ENCODE assay signal across 18 cellular contexts in genomic region chr10:79329529-79329928, GRCh38. TPM values are rescaled to one million over a fixed set of nuclear protein-coding genes. Genes with fewer than 3 reads are reported as not detected.
A peak's percentile ranks its signal among the peaks of the same experiment; 100 is the strongest.
DNase-seq lines count a peak whose midpoint lies in the region; ATAC-seq, FAIRE-seq and TF ChIP-seq lines count a peak whose summit lies in the region.
"Had no signal": no experiment of that assay in that cellular context is flagged by ENCODE, and none has a peak within 500 bp of the region (broad histone marks: within the 10 kb centered on the region; RNA-seq: fewer than 3 reads in every experiment).

No MANE protein-coding gene starts in this region.

- H3K9me3 Mint-ChIP-seq in CD14-positive monocyte, result peaks cover 0 to 7% (median 0%) of the 10 kb centered on the region in 7 donors
- H3K9me3 Mint-ChIP-seq in activated naive CD8-positive, alpha-beta T cell treated with anti-CD3 and anti-CD28 coated beads for 36 hours, result peaks cover 1% of the 10 kb centered on the region
- H3K9me3 Mint-ChIP-seq: central memory CD8-positive, alpha-beta T cell had no signal

- H3K4me1 Mint-ChIP-seq in CD14-positive monocyte, result peaks cover 27% of the 10 kb centered on the region
- peaks cover 24% of the 10 kb centered on the region for H3K4me1 Mint-ChIP-seq in activated naive CD8-positive, alpha-beta T cell treated with anti-CD3 and anti-CD28 coated beads for 36 hours

- no peaks in the 10 kb centered on the region for H3K36me3 Mint-ChIP-seq in CD14-positive monocyte
- peaks cover 5% of the 10 kb centered on the region for H3K36me3 Mint-ChIP-seq in activated naive CD8-positive, alpha-beta T cell treated with anti-CD3 and anti-CD28 coated beads for 36 hours
- H3K36me3 Mint-ChIP-seq: type B pancreatic cell had no signal

- DNase-seq in CD14-positive monocyte (ENCODE audit: low spot score) (no peak), Caki2 (ENCODE audit: low read depth) (peak; percentile 74), kidney tubule cell (ENCODE audit: low spot score) (peak; percentile 84), GM19239 (ENCODE audit: insufficient read length, low spot score) (no peak), SK-N-DZ (ENCODE audit: low spot score) (no peak)
- no peak for DNase-seq in activated naive CD8-positive, alpha-beta T cell treated with anti-CD3 and anti-CD28 coated beads for 36 hours
- DNase-seq: activated CD4-positive, alpha-beta T cell treated with anti-CD3 and anti-CD28 coated beads, Interleukin-2, amount 10 ng/mL, durations not matched to agents 24 days and 14 days; activated CD8-positive, alpha-beta memory T cell treated with anti-CD3 and anti-CD28 coated beads, Interleukin-2, amount 50 U/mL, for 48 hours; activated gamma-delta T cell treated with Interleukin-2 at 50 U/mL for 16 hours; HCEC 1CT; left ventricle myocardium inferior; NCI-H524; stimulated activated CD4-positive, alpha-beta T cell treated with anti-CD3 and anti-CD28 coated beads, Interleukin-4, amount 100 ng/mL, for 24 hours; SW 1271 had no signal

- no peak for TF ChIP-seq CTCF in CD14-positive monocyte (IDR thresholded peaks at IDR 0.05)

- in situ Hi-C loops in Caki2 (cut with HindIII; ENCODE audit: low pct_unique_long_range_greater_than_20kb, low sequenced_read_pairs), result no loop called here

- no peak for ATAC-seq in HG03108 (IDR thresholded peaks at IDR 0.05; ENCODE audit: unreplicated experiment)
- ATAC-seq: Right ventricle myocardium inferior had no signal

- H3K27ac Mint-ChIP-seq in CD14-positive monocyte, result peak overlapping the region in 5 of 7 donors; percentile 53 to 96 (median 82)
- peak overlapping the region; percentile 1 for H3K27ac Mint-ChIP-seq in activated naive CD8-positive, alpha-beta T cell treated with anti-CD3 and anti-CD28 coated beads for 36 hours
- H3K27ac Mint-ChIP-seq: activated CD4-positive, alpha-beta T cell treated with anti-CD3 and anti-CD28 coated beads, Interleukin-2, amount 10 ng/mL, durations not matched to agents 24 days and 14 days; type B pancreatic cell had no signal

- H3K27me3 Mint-ChIP-seq in CD14-positive monocyte (ENCODE audit: low read depth in 3 of 3), result peaks cover 6 to 11% (median 9%) of the 10 kb centered on the region in 3 donors
- H3K27me3 Mint-ChIP-seq in activated naive CD8-positive, alpha-beta T cell treated with anti-CD3 and anti-CD28 coated beads for 36 hours, result no peaks in the 10 kb centered on the region
- H3K27me3 Mint-ChIP-seq: activated CD4-positive, alpha-beta T cell treated with anti-CD3 and anti-CD28 coated beads, Interleukin-2, amount 10 ng/mL, durations not matched to agents 24 days and 14 days; central memory CD8-positive, alpha-beta T cell; type B pancreatic cell had no signal

- intact Hi-C loops in CD14-positive monocyte (cut with micrococcal nuclease), result no loop called here

- no peak overlapping the region for H3K4me3 Mint-ChIP-seq in CD14-positive monocyte
- H3K4me3 Mint-ChIP-seq in activated naive CD8-positive, alpha-beta T cell treated with anti-CD3 and anti-CD28 coated beads for 36 hours, result no peak overlapping the region
- H3K4me3 Mint-ChIP-seq: activated CD4-positive, alpha-beta T cell treated with anti-CD3 and anti-CD28 coated beads, Interleukin-2, amount 10 ng/mL, durations not matched to agents 24 days and 14 days; central memory CD8-positive, alpha-beta T cell; type B pancreatic cell had no signal

- no peak for FAIRE-seq in GM19239 (lab: Jason Lieb, UNC)

RNA-seq across cellular contexts. Expression of gene PPIF, which starts 17.7 kb away (rescaled TPM):
- polyA plus RNA-seq in CD14-positive monocyte, result 10 to 100 TPM; 36.6 to 52.3 TPM
- 85.8 and 124 TPM in 2 replicates for total RNA-seq in Caki2 (2014; rRNA removed; shearing (Covaris generic); ENCODE audit: low replicate concordance)
- total RNA-seq in activated naive CD8-positive, alpha-beta T cell treated with anti-CD3 and anti-CD28 coated beads for 36 hours, result 100 to 1,000 TPM; 163 to 176 TPM
- polyA plus RNA-seq in SK-N-DZ (2014; cell fraction: cytosol; rRNA removed), result 109 and 110 TPM in 2 replicates
- 98.3 and 106 TPM in 2 replicates for polyA plus RNA-seq in SK-N-DZ (2014; cell fraction: nucleus; rRNA removed)

Comparison
In these comparisons a context has a peak if more than half of its experiments do, and no peak if none do; other contexts are left out.
1. DNase-seq: peak in Caki2 (single experiment) and kidney tubule cell (single experiment); none in CD14-positive monocyte (single experiment), activated naive CD8-positive, alpha-beta T cell treated with anti-CD3 and anti-CD28 coated beads for 36 hours (single experiment), GM19239 (single experiment) and SK-N-DZ (single experiment).